In the genomic region with DNA sequence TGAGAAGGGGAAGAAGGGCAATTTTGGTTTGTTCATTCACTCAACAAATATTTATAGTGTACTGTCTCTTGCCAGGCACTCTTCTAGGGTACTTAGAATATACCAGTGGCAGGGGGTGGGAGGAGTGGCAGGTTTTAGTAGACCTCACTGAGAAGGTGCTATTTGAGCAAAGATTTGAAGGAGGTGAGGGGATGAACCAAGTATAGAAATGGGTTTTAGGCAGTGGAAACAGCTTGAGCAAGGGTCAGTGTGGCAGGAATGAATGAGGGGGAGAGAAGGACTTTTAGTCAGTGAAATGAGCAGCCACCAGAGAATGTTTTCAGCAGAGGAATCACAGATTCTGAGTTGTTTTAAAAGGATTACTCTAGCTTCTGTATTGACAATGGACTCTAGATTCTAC, we compare ENCODE assay signal across 14 cellular contexts. TPM values are rescaled to one million over a fixed set of nuclear protein-coding genes. Genes with fewer than 3 reads are reported as not detected.
DNase-seq lines count a peak whose midpoint lies in the region; ATAC-seq and TF ChIP-seq lines count a peak whose summit lies in the region.
"Had no signal": no experiment of that assay in that cellular context is flagged by ENCODE, and none has a peak within 500 bp of the region (broad histone marks: within the 10 kb centered on the region; RNA-seq: fewer than 3 reads in every experiment).

No MANE protein-coding gene starts in this region.

- H3K4me3 ChIP-seq in Caco-2 (ENCODE audit: low read depth, low read length), result no peak overlapping the region
- H3K4me3 ChIP-seq: SJSA1, thoracic aorta had no signal

- no peaks in the 10 kb centered on the region for H3K27me3 ChIP-seq in Caco-2 (replicated peaks; ENCODE audit: control insufficient read depth, insufficient read depth, low read length)
- H3K27me3 ChIP-seq: SJSA1 had no signal

- H3K4me1 Mint-ChIP-seq in Caco-2 (ENCODE audit: low read depth, unreplicated experiment) (peaks cover 9% of the 10 kb centered on the region), IgD-negative memory B cell (peaks cover 23 to 38% (median 32%) of the 10 kb centered on the region in 3 donors)
- H3K4me1 Mint-ChIP-seq in activated T-helper 1 cell treated with anti-CD3 and anti-CD28 coated beads, Interleukin-12 subunit alpha, Interleukin-12 subunit beta, Interleukin-2, Interleukin-4 antibody, amounts not matched to agents 30 ng/mL and 10 ng/mL and 1 ng/mL, durations not matched to agents 14 hours and 24 hours and 36 hours (ENCODE audit: low read depth), result peaks cover 48% of the 10 kb centered on the region
- peaks cover 20 to 37% of the 10 kb centered on the region in 2 donors for H3K4me1 Mint-ChIP-seq in natural killer cell treated with Interleukin-12 subunit alpha and Interleukin-12 subunit beta and Interleukin-15 and Interleukin-18, amount 100 ng/mL, for 72 hours (ENCODE audit: low read depth in 2 of 2)

- H3K36me3 Mint-ChIP-seq in Caco-2 (ENCODE audit: insufficient read depth, unreplicated experiment) (peaks cover 21% of the 10 kb centered on the region), IgD-negative memory B cell (no peaks in the 10 kb centered on the region)
- H3K36me3 Mint-ChIP-seq in activated T-helper 1 cell treated with anti-CD3 and anti-CD28 coated beads, Interleukin-12 subunit alpha, Interleukin-12 subunit beta, Interleukin-2, Interleukin-4 antibody, amounts not matched to agents 30 ng/mL and 10 ng/mL and 1 ng/mL, durations not matched to agents 14 hours and 24 hours and 36 hours (ENCODE audit: low read depth), result peaks cover 33% of the 10 kb centered on the region
- peaks cover 23% of the 10 kb centered on the region for H3K36me3 Mint-ChIP-seq in natural killer cell treated with Interleukin-12 subunit alpha and Interleukin-12 subunit beta and Interleukin-15 and Interleukin-18, amount 100 ng/mL, for 72 hours

- no peak for ATAC-seq in natural killer cell treated with Interleukin-12 subunit alpha and Interleukin-12 subunit beta and Interleukin-15 and Interleukin-18, amount 100 ng/mL, for 72 hours
- ATAC-seq in HG03460 (IDR thresholded peaks at IDR 0.05; ENCODE audit: unreplicated experiment), result no peak
- ATAC-seq in GM19467 (IDR thresholded peaks at IDR 0.05; ENCODE audit: unreplicated experiment), result no peak
- ATAC-seq: sciatic nerve had no signal

- H3K4me1 ChIP-seq in Caco-2, result no peaks in the 10 kb centered on the region

- CTCF ChIA-PET in Caco-2 (lab: Charles Lee), result no interaction called here

- H3K27me3 Mint-ChIP-seq in Caco-2 (ENCODE audit: insufficient read depth, unreplicated experiment) (no peaks in the 10 kb centered on the region), IgD-negative memory B cell (no peaks in the 10 kb centered on the region)
- no peaks in the 10 kb centered on the region for H3K27me3 Mint-ChIP-seq in activated T-helper 1 cell treated with anti-CD3 and anti-CD28 coated beads, Interleukin-12 subunit alpha, Interleukin-12 subunit beta, Interleukin-2, Interleukin-4 antibody, amounts not matched to agents 30 ng/mL and 10 ng/mL and 1 ng/mL, durations not matched to agents 14 hours and 24 hours and 36 hours (ENCODE audit: insufficient read depth)
- no peaks in the 10 kb centered on the region for H3K27me3 Mint-ChIP-seq in natural killer cell treated with Interleukin-12 subunit alpha and Interleukin-12 subunit beta and Interleukin-15 and Interleukin-18, amount 100 ng/mL, for 72 hours

- no peak for DNase-seq in Caco-2
- DNase-seq in activated T-helper 1 cell treated with anti-CD3 and anti-CD28 coated beads, Interleukin-12 subunit alpha, Interleukin-12 subunit beta, Interleukin-2, Interleukin-4 antibody, amounts not matched to agents 30 ng/mL and 10 ng/mL and 1 ng/mL, durations not matched to agents 14 hours and 24 hours and 36 hours (ENCODE audit: low spot score), result no peak
- DNase-seq in natural killer cell treated with Interleukin-12 subunit alpha and Interleukin-12 subunit beta and Interleukin-15 and Interleukin-18, amount 100 ng/mL, for 72 hours (ENCODE audit: low spot score), result no peak
- DNase-seq in superior temporal gyrus (ENCODE audit: extremely low spot score), result no peak
- DNase-seq: activated CD4-positive, alpha-beta T cell treated with anti-CD3 and anti-CD28 coated beads, Interleukin-2, amount 50 U/mL, for 1 hour; cortex of kidney; NCI-H1694 treated with DMSO at 0.1 percent for 48 hours had no signal

- no peaks in the 10 kb centered on the region for H3K9me3 ChIP-seq in Caco-2
- H3K9me3 ChIP-seq: HAP-1, SJSA1, thoracic aorta had no signal

- no peaks in the 10 kb centered on the region; the same call in 1 of the 2 replicates for H3K36me3 ChIP-seq in Caco-2 (ENCODE audit: control insufficient read depth, insufficient read depth, low read length)
- H3K36me3 ChIP-seq: thoracic aorta had no signal

- POLR2A ChIA-PET in Caco-2 (lab: Charles Lee), result no interaction called here

- H3K9me3 Mint-ChIP-seq in Caco-2 (ENCODE audit: unreplicated experiment) (no peaks in the 10 kb centered on the region), IgD-negative memory B cell (no peaks in the 10 kb centered on the region)
- H3K9me3 Mint-ChIP-seq in activated T-helper 1 cell treated with anti-CD3 and anti-CD28 coated beads, Interleukin-12 subunit alpha, Interleukin-12 subunit beta, Interleukin-2, Interleukin-4 antibody, amounts not matched to agents 30 ng/mL and 10 ng/mL and 1 ng/mL, durations not matched to agents 14 hours and 24 hours and 36 hours, result no peaks in the 10 kb centered on the region
- no peaks in the 10 kb centered on the region for H3K9me3 Mint-ChIP-seq in natural killer cell treated with Interleukin-12 subunit alpha and Interleukin-12 subunit beta and Interleukin-15 and Interleukin-18, amount 100 ng/mL, for 72 hours

- no peak overlapping the region for H3K27ac Mint-ChIP-seq in Caco-2 (ENCODE audit: unreplicated experiment)
- H3K27ac Mint-ChIP-seq in IgD-negative memory B cell, result peak overlapping the region; percentile 89 to 94 (median 93)
- H3K27ac Mint-ChIP-seq in activated T-helper 1 cell treated with anti-CD3 and anti-CD28 coated beads, Interleukin-12 subunit alpha, Interleukin-12 subunit beta, Interleukin-2, Interleukin-4 antibody, amounts not matched to agents 30 ng/mL and 10 ng/mL and 1 ng/mL, durations not matched to agents 14 hours and 24 hours and 36 hours, result peak overlapping the region; percentile 84
- peak overlapping the region; percentile 21 to 97 for H3K27ac Mint-ChIP-seq in natural killer cell treated with Interleukin-12 subunit alpha and Interleukin-12 subunit beta and Interleukin-15 and Interleukin-18, amount 100 ng/mL, for 72 hours

- no TSS peak for BruUV-seq in Caco-2 (replicated peaks; lab: Mats Ljungman, UMichigan)

- no peak for TF ChIP-seq CTCF in Caco-2 (IDR thresholded peaks at IDR 0.05; ENCODE audit: insufficient read depth in 1 of 2, low read depth in 1 of 2, low read length in 1 of 2, severe bottlenecking in 1 of 2, unreplicated experiment in 1 of 2)

- H3K4me3 Mint-ChIP-seq in Caco-2 (ENCODE audit: unreplicated experiment), result peak overlapping the region; percentile 96
- peak overlapping the region; percentile 61 to 98 (median 72) for H3K4me3 Mint-ChIP-seq in IgD-negative memory B cell
- H3K4me3 Mint-ChIP-seq in activated T-helper 1 cell treated with anti-CD3 and anti-CD28 coated beads, Interleukin-12 subunit alpha, Interleukin-12 subunit beta, Interleukin-2, Interleukin-4 antibody, amounts not matched to agents 30 ng/mL and 10 ng/mL and 1 ng/mL, durations not matched to agents 14 hours and 24 hours and 36 hours, result peak overlapping the region; percentile 80
- H3K4me3 Mint-ChIP-seq in natural killer cell treated with Interleukin-12 subunit alpha and Interleukin-12 subunit beta and Interleukin-15 and Interleukin-18, amount 100 ng/mL, for 72 hours, result peak overlapping the region; percentile 68

- intact Hi-C loops in Caco-2 (cut with micrococcal nuclease; ENCODE audit: unreplicated experiment), result no loop called here
- intact Hi-C loops in activated T-helper 1 cell treated with anti-CD3 and anti-CD28 coated beads, Interleukin-12 subunit alpha, Interleukin-12 subunit beta, Interleukin-2, Interleukin-4 antibody, amounts not matched to agents 30 ng/mL and 10 ng/mL and 1 ng/mL, durations not matched to agents 14 hours and 24 hours and 36 hours (cut with micrococcal nuclease), result no loop called here

RNA-seq across cellular contexts. Expression of a gene that starts 2.3 kb away (rescaled TPM):
- 38.0 and 40.2 TPM in 2 replicates for total RNA-seq in Caco-2 (2022)
- polyA plus RNA-seq in IgD-negative memory B cell, result 38.0 TPM
- 67.5 and 67.8 TPM in 2 replicates for total RNA-seq in activated T-helper 1 cell treated with anti-CD3 and anti-CD28 coated beads, Interleukin-12 subunit alpha, Interleukin-12 subunit beta, Interleukin-2, Interleukin-4 antibody, amounts not matched to agents 30 ng/mL and 10 ng/mL and 1 ng/mL, durations not matched to agents 14 hours and 24 hours and 36 hours
- total RNA-seq in natural killer cell treated with Interleukin-12 subunit alpha and Interleukin-12 subunit beta and Interleukin-15 and Interleukin-18, amount 100 ng/mL, for 72 hours, result 10 to 100 TPM; 33.2 to 43.5 TPM

RNA-seq across cellular contexts. Expression of a gene that starts 13.3 kb away (rescaled TPM):
- 1.6 and 2.5 TPM in 2 replicates for total RNA-seq in Caco-2 (2022)
- 1.7 TPM for polyA plus RNA-seq in IgD-negative memory B cell
- 1.3 and 1.7 TPM in 2 replicates for total RNA-seq in activated T-helper 1 cell treated with anti-CD3 and anti-CD28 coated beads, Interleukin-12 subunit alpha, Interleukin-12 subunit beta, Interleukin-2, Interleukin-4 antibody, amounts not matched to agents 30 ng/mL and 10 ng/mL and 1 ng/mL, durations not matched to agents 14 hours and 24 hours and 36 hours
- 1 to 10 TPM; 1.0 to 2.7 TPM for total RNA-seq in natural killer cell treated with Interleukin-12 subunit alpha and Interleukin-12 subunit beta and Interleukin-15 and Interleukin-18, amount 100 ng/mL, for 72 hours

RNA-seq across cellular contexts. Expression of a gene that starts 24.8 kb away (rescaled TPM):
- total RNA-seq in Caco-2 (2022), result 784 and 804 TPM in 2 replicates
- 1,127 TPM for polyA plus RNA-seq in IgD-negative memory B cell
- total RNA-seq in activated T-helper 1 cell treated with anti-CD3 and anti-CD28 coated beads, Interleukin-12 subunit alpha, Interleukin-12 subunit beta, Interleukin-2, Interleukin-4 antibody, amounts not matched to agents 30 ng/mL and 10 ng/mL and 1 ng/mL, durations not matched to agents 14 hours and 24 hours and 36 hours, result 942 and 963 TPM in 2 replicates
- 100 to 1,000 TPM; 322 to 563 TPM for total RNA-seq in natural killer cell treated with Interleukin-12 subunit alpha and Interleukin-12 subunit beta and Interleukin-15 and Interleukin-18, amount 100 ng/mL, for 72 hours
